In genomic region chr10:95794195-95794594, GRCh38 we compare ENCODE assay signal across 21 cellular contexts. TPM values are rescaled to one million over a fixed set of nuclear protein-coding genes. Genes with fewer than 3 reads are reported as not detected.
DNase-seq lines count a peak whose midpoint lies in the region; ATAC-seq and TF ChIP-seq lines count a peak whose summit lies in the region.
"Had no signal": no experiment of that assay in that cellular context is flagged by ENCODE, and none has a peak within 500 bp of the region (broad histone marks: within the 10 kb centered on the region; RNA-seq: fewer than 3 reads in every experiment).

No MANE protein-coding gene starts in this region.

- WGBS in thyroid gland, 2 donors: 57 to 64% methylated on average over 3 of the region's 3 CpGs

- ATAC-seq in activated naive CD8-positive, alpha-beta T cell treated with anti-CD3 and anti-CD28 coated beads, Interleukin-2, amount 10 ng/mL, durations not matched to agents 7 days and 5 days (ENCODE audit: low read depth): no peak
- no peak for ATAC-seq in activated naive CD8-positive, alpha-beta T cell treated with anti-CD3 and anti-CD28 coated beads, Interleukin-2, amount 50 U/mL, for 24 hours
- ATAC-seq in memory B cell (ENCODE audit: low read depth) (no peak), HG03521 (IDR thresholded peaks at IDR 0.05; ENCODE audit: unreplicated experiment) (no peak)

- H3K4me1 Mint-ChIP-seq in activated naive CD8-positive, alpha-beta T cell treated with anti-CD3 and anti-CD28 coated beads, Interleukin-2, amount 10 ng/mL, durations not matched to agents 7 days and 5 days: peaks cover 50% of the 10 kb centered on the region
- H3K4me1 Mint-ChIP-seq in activated naive CD8-positive, alpha-beta T cell treated with anti-CD3 and anti-CD28 coated beads, Interleukin-2, amount 50 U/mL, for 24 hours: peaks cover 44% of the 10 kb centered on the region
- H3K4me1 Mint-ChIP-seq in activated T-helper 2 cell treated with anti-CD3 and anti-CD28 coated beads, Interferon-gamma antibody, Interleukin-2, Interleukin-4, amounts not matched to agents 10 μg/mL and 5 μg/mL and 100 μg/mL, durations not matched to agents 14 hours and 24 hours and 36 hours (ENCODE audit: low read depth): peaks cover 75% of the 10 kb centered on the region
- peaks cover 71% of the 10 kb centered on the region for H3K4me1 Mint-ChIP-seq in memory B cell

- no peak for TF ChIP-seq CTCF in thyroid gland (IDR thresholded peaks at IDR 0.05)

- H3K36me3 Mint-ChIP-seq in activated naive CD8-positive, alpha-beta T cell treated with anti-CD3 and anti-CD28 coated beads, Interleukin-2, amount 10 ng/mL, durations not matched to agents 7 days and 5 days: peaks cover 28% of the 10 kb centered on the region
- H3K36me3 Mint-ChIP-seq in activated naive CD8-positive, alpha-beta T cell treated with anti-CD3 and anti-CD28 coated beads, Interleukin-2, amount 50 U/mL, for 24 hours (ENCODE audit: low read depth): no peaks in the 10 kb centered on the region
- H3K36me3 Mint-ChIP-seq in activated T-helper 2 cell treated with anti-CD3 and anti-CD28 coated beads, Interferon-gamma antibody, Interleukin-2, Interleukin-4, amounts not matched to agents 10 μg/mL and 5 μg/mL and 100 μg/mL, durations not matched to agents 14 hours and 24 hours and 36 hours (ENCODE audit: low read depth): peaks cover 53% of the 10 kb centered on the region
- peaks cover 10% of the 10 kb centered on the region for H3K36me3 Mint-ChIP-seq in memory B cell

- no peak overlapping the region for H3K4me3 Mint-ChIP-seq in activated naive CD8-positive, alpha-beta T cell treated with anti-CD3 and anti-CD28 coated beads, Interleukin-2, amount 10 ng/mL, durations not matched to agents 7 days and 5 days
- no peak overlapping the region for H3K4me3 Mint-ChIP-seq in activated naive CD8-positive, alpha-beta T cell treated with anti-CD3 and anti-CD28 coated beads, Interleukin-2, amount 50 U/mL, for 24 hours
- H3K4me3 Mint-ChIP-seq in activated T-helper 2 cell treated with anti-CD3 and anti-CD28 coated beads, Interferon-gamma antibody, Interleukin-2, Interleukin-4, amounts not matched to agents 10 μg/mL and 5 μg/mL and 100 μg/mL, durations not matched to agents 14 hours and 24 hours and 36 hours (ENCODE audit: low read depth): no peak overlapping the region
- H3K4me3 Mint-ChIP-seq in memory B cell: no peak overlapping the region
- H3K4me3 Mint-ChIP-seq: activated naive CD4-positive, alpha-beta T cell treated with anti-CD3 and anti-CD28 coated beads for 36 hours had no signal

- H3K27me3 Mint-ChIP-seq in activated naive CD8-positive, alpha-beta T cell treated with anti-CD3 and anti-CD28 coated beads, Interleukin-2, amount 10 ng/mL, durations not matched to agents 7 days and 5 days: no peaks in the 10 kb centered on the region
- H3K27me3 Mint-ChIP-seq in activated naive CD8-positive, alpha-beta T cell treated with anti-CD3 and anti-CD28 coated beads, Interleukin-2, amount 50 U/mL, for 24 hours: no peaks in the 10 kb centered on the region
- H3K27me3 Mint-ChIP-seq in activated T-helper 2 cell treated with anti-CD3 and anti-CD28 coated beads, Interferon-gamma antibody, Interleukin-2, Interleukin-4, amounts not matched to agents 10 μg/mL and 5 μg/mL and 100 μg/mL, durations not matched to agents 14 hours and 24 hours and 36 hours (ENCODE audit: low read depth): no peaks in the 10 kb centered on the region
- H3K27me3 Mint-ChIP-seq in memory B cell: no peaks in the 10 kb centered on the region

- no peak for TF ChIP-seq POLR2A in thyroid gland (IDR thresholded peaks at IDR 0.05)

- peak overlapping the region; percentile 24 for H3K27ac Mint-ChIP-seq in activated naive CD8-positive, alpha-beta T cell treated with anti-CD3 and anti-CD28 coated beads, Interleukin-2, amount 10 ng/mL, durations not matched to agents 7 days and 5 days
- H3K27ac Mint-ChIP-seq in activated naive CD8-positive, alpha-beta T cell treated with anti-CD3 and anti-CD28 coated beads, Interleukin-2, amount 50 U/mL, for 24 hours: no peak overlapping the region
- peak overlapping the region; percentile 54 for H3K27ac Mint-ChIP-seq in activated T-helper 2 cell treated with anti-CD3 and anti-CD28 coated beads, Interferon-gamma antibody, Interleukin-2, Interleukin-4, amounts not matched to agents 10 μg/mL and 5 μg/mL and 100 μg/mL, durations not matched to agents 14 hours and 24 hours and 36 hours
- H3K27ac Mint-ChIP-seq in memory B cell: peak overlapping the region; percentile 95
- H3K27ac Mint-ChIP-seq: activated naive CD4-positive, alpha-beta T cell treated with anti-CD3 and anti-CD28 coated beads for 36 hours; activated T-cell treated with anti-CD3 and anti-CD28 coated beads, Interleukin-2, amount 50 U/mL, for 72 hours had no signal

- DNase-seq in activated naive CD8-positive, alpha-beta T cell treated with anti-CD3 and anti-CD28 coated beads, Interleukin-2, amount 10 ng/mL, durations not matched to agents 7 days and 5 days: no peak
- no peak for DNase-seq in activated naive CD8-positive, alpha-beta T cell treated with anti-CD3 and anti-CD28 coated beads, Interleukin-2, amount 50 U/mL, for 24 hours
- DNase-seq in activated T-helper 2 cell treated with anti-CD3 and anti-CD28 coated beads, Interferon-gamma antibody, Interleukin-2, Interleukin-4, amounts not matched to agents 10 μg/mL and 5 μg/mL and 100 μg/mL, durations not matched to agents 14 hours and 24 hours and 36 hours (ENCODE audit: low spot score): no peak
- no peak for DNase-seq in memory B cell (ENCODE audit: low spot score in 2 of 2)
- peak in 1 of 2 donors; percentile 53 for DNase-seq in thyroid gland
- no peak for DNase-seq in stimulated activated naive CD4-positive, alpha-beta T cell treated with Interleukin-2 at 50 U/mL for 16 hours (lab: John Stamatoyannopoulos, UW)
- no peak for DNase-seq in DMS 273 treated with DMSO at 0.1 percent for 48 hours (lab: John Stamatoyannopoulos, UW)
- DNase-seq: activated CD4-positive, alpha-beta T cell treated with anti-CD3 and anti-CD28 coated beads for 4 hours; activated naive CD4-positive, alpha-beta T cell treated with anti-CD3 and anti-CD28 coated beads for 36 hours; DMS79 treated with DMSO at 0.1 percent for 48 hours; HCEC 1CT; kidney; mesenchymal stem cell; NCI-H1092; NCI-H187 treated with DMSO at 0.1 percent for 48 hours; NCI-H2227 treated with DMSO at 0.1 percent for 48 hours; NCI-H748 treated with DMSO at 0.1 percent for 48 hours; RPMI8226; stimulated activated CD4-positive, alpha-beta T cell treated with anti-CD3 and anti-CD28 coated beads, Interleukin-4, amount 100 ng/mL, for 24 hours had no signal

- peak overlapping the region; percentile 71 to 74 (median 71) for H3K27ac ChIP-seq in thyroid gland

- POLR2A ChIA-PET in activated naive CD8-positive, alpha-beta T cell treated with anti-CD3 and anti-CD28 coated beads, Interleukin-2, amount 10 ng/mL, durations not matched to agents 7 days and 5 days (lab: Charles Lee): no interaction called here

- H3K9me3 ChIP-seq in thyroid gland: no peaks in the 10 kb centered on the region

- no peaks in the 10 kb centered on the region for H3K36me3 ChIP-seq in thyroid gland

- intact Hi-C loops in activated T-helper 2 cell treated with anti-CD3 and anti-CD28 coated beads, Interferon-gamma antibody, Interleukin-2, Interleukin-4, amounts not matched to agents 10 μg/mL and 5 μg/mL and 100 μg/mL, durations not matched to agents 14 hours and 24 hours and 36 hours (cut with micrococcal nuclease): no loop called here
- intact Hi-C loops in thyroid gland (cut with DNase I): no loop called here

- H3K4me1 ChIP-seq in thyroid gland: peaks cover 16 to 50% of the 10 kb centered on the region in 2 donors

- H3K9me3 Mint-ChIP-seq in activated naive CD8-positive, alpha-beta T cell treated with anti-CD3 and anti-CD28 coated beads, Interleukin-2, amount 10 ng/mL, durations not matched to agents 7 days and 5 days: peaks cover 4% of the 10 kb centered on the region
- H3K9me3 Mint-ChIP-seq in activated naive CD8-positive, alpha-beta T cell treated with anti-CD3 and anti-CD28 coated beads, Interleukin-2, amount 50 U/mL, for 24 hours: no peaks in the 10 kb centered on the region
- H3K9me3 Mint-ChIP-seq in activated T-helper 2 cell treated with anti-CD3 and anti-CD28 coated beads, Interferon-gamma antibody, Interleukin-2, Interleukin-4, amounts not matched to agents 10 μg/mL and 5 μg/mL and 100 μg/mL, durations not matched to agents 14 hours and 24 hours and 36 hours: peaks cover 24% of the 10 kb centered on the region
- H3K9me3 Mint-ChIP-seq in memory B cell: no peaks in the 10 kb centered on the region
- H3K9me3 Mint-ChIP-seq: activated naive CD4-positive, alpha-beta T cell treated with anti-CD3 and anti-CD28 coated beads for 36 hours had no signal

- H3K27me3 ChIP-seq in thyroid gland: no peaks in the 10 kb centered on the region

- H3K4me3 ChIP-seq in thyroid gland (replicated peaks in 1 of 3): no peak overlapping the region

RNA-seq across cellular contexts. Expression of gene ENTPD1, which starts 38.2 kb away (rescaled TPM):
- 10 to 100 TPM; 10.9 to 11.6 TPM for total RNA-seq in activated naive CD8-positive, alpha-beta T cell treated with anti-CD3 and anti-CD28 coated beads, Interleukin-2, amount 10 ng/mL, durations not matched to agents 7 days and 5 days
- total RNA-seq in activated T-helper 2 cell treated with anti-CD3 and anti-CD28 coated beads, Interferon-gamma antibody, Interleukin-2, Interleukin-4, amounts not matched to agents 10 μg/mL and 5 μg/mL and 100 μg/mL, durations not matched to agents 14 hours and 24 hours and 36 hours: 37.1 and 37.5 TPM in 2 replicates
- total RNA-seq in thyroid gland: 10 to 100 TPM in 3 of 4 donors, 1 to 10 TPM in 1; 7.2 to 19.3 (median 13.4) TPM
